In the genomic region with DNA sequence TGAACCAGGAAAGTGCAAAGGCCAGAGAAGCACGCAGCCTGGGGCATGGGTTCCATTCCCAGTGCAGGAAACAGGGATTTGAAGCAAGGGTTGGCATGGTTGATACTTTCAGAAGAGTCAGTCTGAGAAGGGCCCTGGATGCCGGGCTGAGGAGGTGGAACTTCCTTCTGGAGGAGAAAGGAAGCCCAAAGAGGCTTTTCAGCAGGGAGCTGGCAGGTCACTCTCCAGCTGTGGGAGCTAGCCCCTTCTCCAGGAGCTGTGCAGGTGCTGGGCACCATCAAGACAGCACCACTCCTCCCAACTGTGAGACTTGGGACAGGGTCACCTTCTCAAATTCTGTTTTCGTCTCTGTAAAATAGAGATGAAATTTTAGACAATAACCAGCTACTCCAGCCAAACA, we compare ENCODE assay signal across 24 cellular contexts.
A peak's percentile ranks its signal among the peaks of the same experiment; 100 is the strongest.
DNase-seq lines count a peak whose midpoint lies in the region; ATAC-seq and TF ChIP-seq lines count a peak whose summit lies in the region.
"Had no signal": no experiment of that assay in that cellular context is flagged by ENCODE, and none has a peak within 500 bp of the region (broad histone marks: within the 10 kb centered on the region; RNA-seq: fewer than 3 reads in every experiment).

No MANE protein-coding gene starts in this region.

- no peaks in the 10 kb centered on the region for H3K36me3 ChIP-seq in esophagus muscularis mucosa
- H3K36me3 ChIP-seq: BLaER1 treated with 17β-estradiol and CSF1 and Interleukin-3, amounts not matched to agents 10 nM and 100 nM had no signal

- H3K27me3 ChIP-seq in esophagus muscularis mucosa, result no peaks in the 10 kb centered on the region
- H3K27me3 ChIP-seq: BLaER1 treated with 17β-estradiol and CSF1 and Interleukin-3, amounts not matched to agents 10 nM and 100 nM had no signal

- no peaks in the 10 kb centered on the region for H3K4me1 ChIP-seq in esophagus muscularis mucosa
- H3K4me1 ChIP-seq: A549; BLaER1 treated with 17β-estradiol and CSF1 and Interleukin-3, amounts not matched to agents 10 nM and 100 nM had no signal

- no peaks in the 10 kb centered on the region for H3K27me3 Mint-ChIP-seq in activated naive CD8-positive, alpha-beta T cell treated with anti-CD3 and anti-CD28 coated beads, Interleukin-2, amount 50 U/mL, for 24 hours
- H3K27me3 Mint-ChIP-seq in activated naive CD8-positive, alpha-beta T cell treated with anti-CD3 and anti-CD28 coated beads for 36 hours, result peaks cover 4% of the 10 kb centered on the region
- H3K27me3 Mint-ChIP-seq: B cell; CD4-positive, alpha-beta memory T cell; CD4-positive, CD25-positive, alpha-beta regulatory T cell; CD8-positive, alpha-beta memory T cell had no signal

- intact Hi-C loops in esophagus muscularis mucosa (cut with DNase I) (no loop called here), posterior vena cava (cut with DNase I) (no loop called here)

- TF ChIP-seq POLR2A in esophagus muscularis mucosa (IDR thresholded peaks at IDR 0.05; ENCODE audit: low read depth), result no peak

- WGBS in esophagus muscularis mucosa, result 68% methylated on average over 3 of the region's 3 CpGs

- no peaks in the 10 kb centered on the region for H3K4me1 Mint-ChIP-seq in activated naive CD8-positive, alpha-beta T cell treated with anti-CD3 and anti-CD28 coated beads, Interleukin-2, amount 50 U/mL, for 24 hours
- no peaks in the 10 kb centered on the region for H3K4me1 Mint-ChIP-seq in activated naive CD8-positive, alpha-beta T cell treated with anti-CD3 and anti-CD28 coated beads for 36 hours
- H3K4me1 Mint-ChIP-seq: B cell; CD4-positive, alpha-beta memory T cell; CD4-positive, CD25-positive, alpha-beta regulatory T cell; CD8-positive, alpha-beta memory T cell had no signal

- peak overlapping the region; percentile 53 for H3K27ac Mint-ChIP-seq in activated naive CD8-positive, alpha-beta T cell treated with anti-CD3 and anti-CD28 coated beads, Interleukin-2, amount 50 U/mL, for 24 hours
- no peak overlapping the region for H3K27ac Mint-ChIP-seq in activated naive CD8-positive, alpha-beta T cell treated with anti-CD3 and anti-CD28 coated beads for 36 hours
- H3K27ac Mint-ChIP-seq: B cell; CD4-positive, alpha-beta memory T cell; CD4-positive, CD25-positive, alpha-beta regulatory T cell; CD8-positive, alpha-beta memory T cell had no signal

- H3K27ac ChIP-seq in esophagus muscularis mucosa (replicated peaks in 1 of 4), result no peak overlapping the region
- H3K27ac ChIP-seq: 22Rv1; A549; BLaER1 treated with 17β-estradiol and CSF1 and Interleukin-3, amounts not matched to agents 10 nM and 100 nM; C4-2B had no signal

- H3K9me3 ChIP-seq in esophagus muscularis mucosa, result peaks cover 0 to 20% (median 7%) of the 10 kb centered on the region in 4 donors
- H3K9me3 ChIP-seq: A549 had no signal

- H3K36me3 Mint-ChIP-seq in activated naive CD8-positive, alpha-beta T cell treated with anti-CD3 and anti-CD28 coated beads, Interleukin-2, amount 50 U/mL, for 24 hours (ENCODE audit: low read depth), result no peaks in the 10 kb centered on the region
- H3K36me3 Mint-ChIP-seq in activated naive CD8-positive, alpha-beta T cell treated with anti-CD3 and anti-CD28 coated beads for 36 hours, result no peaks in the 10 kb centered on the region
- H3K36me3 Mint-ChIP-seq: CD4-positive, CD25-positive, alpha-beta regulatory T cell; CD8-positive, alpha-beta memory T cell had no signal

- H3K4me3 Mint-ChIP-seq in activated naive CD8-positive, alpha-beta T cell treated with anti-CD3 and anti-CD28 coated beads, Interleukin-2, amount 50 U/mL, for 24 hours, result no peak overlapping the region
- H3K4me3 Mint-ChIP-seq in activated naive CD8-positive, alpha-beta T cell treated with anti-CD3 and anti-CD28 coated beads for 36 hours, result no peak overlapping the region
- H3K4me3 Mint-ChIP-seq: B cell; CD4-positive, alpha-beta memory T cell; CD4-positive, CD25-positive, alpha-beta regulatory T cell; CD8-positive, alpha-beta memory T cell had no signal

- peaks cover 27% of the 10 kb centered on the region for H3K9me3 Mint-ChIP-seq in activated naive CD8-positive, alpha-beta T cell treated with anti-CD3 and anti-CD28 coated beads, Interleukin-2, amount 50 U/mL, for 24 hours
- H3K9me3 Mint-ChIP-seq in activated naive CD8-positive, alpha-beta T cell treated with anti-CD3 and anti-CD28 coated beads for 36 hours, result peaks cover 10% of the 10 kb centered on the region

- no peak for ATAC-seq in activated naive CD8-positive, alpha-beta T cell treated with anti-CD3 and anti-CD28 coated beads, Interleukin-2, amount 50 U/mL, for 24 hours
- ATAC-seq: A549, GM12878 had no signal

- no peak overlapping the region for H3K4me3 ChIP-seq in esophagus muscularis mucosa
- H3K4me3 ChIP-seq: A549; BLaER1 treated with 17β-estradiol and CSF1 and Interleukin-3, amounts not matched to agents 10 nM and 100 nM; GM12878 had no signal

- no peak for TF ChIP-seq EP300 in esophagus muscularis mucosa (IDR thresholded peaks at IDR 0.05)

- TF ChIP-seq CTCF in esophagus muscularis mucosa (IDR thresholded peaks at IDR 0.05), result no peak

- DNase-seq in activated naive CD8-positive, alpha-beta T cell treated with anti-CD3 and anti-CD28 coated beads, Interleukin-2, amount 50 U/mL, for 24 hours, result no peak
- no peak for DNase-seq in activated naive CD8-positive, alpha-beta T cell treated with anti-CD3 and anti-CD28 coated beads for 36 hours
- DNase-seq in esophagus muscularis mucosa (ENCODE audit: extremely low spot score) (peak; percentile 78), posterior vena cava (ENCODE audit: low spot score) (peak; percentile 59), cortex of kidney (lab: John Stamatoyannopoulos, UW) (no peak), dedifferentiated amniotic fluid mesenchymal stem cell (ENCODE audit: extremely low spot score) (no peak)
- DNase-seq: AML-193; CD4-positive, CD25-positive, alpha-beta regulatory T cell; CD8-positive, alpha-beta memory T cell; COR-L47; DMS 273 treated with DMSO at 0.1 percent for 48 hours; DMS153; DMS53; DMS79; DND-41; EL; GDM1 had no signal

Comparison
In these comparisons a context has a peak if more than half of its experiments do, and no peak if none do; other contexts are left out.
1. DNase-seq: peak in esophagus muscularis mucosa (single experiment) and posterior vena cava (single experiment); none in activated naive CD8-positive, alpha-beta T cell treated with anti-CD3 and anti-CD28 coated beads, Interleukin-2, amount 50 U/mL, for 24 hours (single experiment), activated naive CD8-positive, alpha-beta T cell treated with anti-CD3 and anti-CD28 coated beads for 36 hours (single experiment), cortex of kidney (single experiment) and dedifferentiated amniotic fluid mesenchymal stem cell (single experiment).